In the genomic region with DNA sequence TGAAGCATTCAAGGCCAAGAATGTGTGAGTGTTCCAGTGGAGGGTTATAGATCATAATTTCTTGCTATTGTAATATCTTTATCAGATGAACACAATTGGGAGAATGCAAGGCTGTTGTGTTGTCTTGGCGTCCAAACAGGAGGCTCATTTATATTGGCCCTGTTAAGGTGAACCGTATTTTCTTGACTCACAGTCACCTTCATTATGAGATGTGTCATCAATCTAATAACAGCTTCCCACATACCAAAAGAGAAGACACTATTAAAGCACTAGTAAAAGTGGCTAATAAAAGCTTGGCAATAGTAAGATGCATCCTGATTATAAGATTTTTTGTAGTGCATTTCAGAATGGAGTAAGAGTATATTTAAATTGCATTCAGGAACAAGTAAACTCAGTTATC, we compare ENCODE assay signal across 6 cellular contexts.
"Had no signal": no experiment of that assay in that cellular context is flagged by ENCODE, and none has a peak within 500 bp of the region (broad histone marks: within the 10 kb centered on the region; RNA-seq: fewer than 3 reads in every experiment).

No MANE protein-coding gene starts in this region.

- DNase-seq: H9, HCEC 1CT had no signal

- H3K4me3 ChIP-seq: GM23338 had no signal

- H3K4me1 Mint-ChIP-seq: IgD-negative memory B cell had no signal

- H3K27ac ChIP-seq: HL-60 had no signal

- H3K27ac Mint-ChIP-seq: GM23338, H9, IgD-negative memory B cell had no signal

- H3K27me3 Mint-ChIP-seq: IgD-negative memory B cell had no signal

- H3K4me3 Mint-ChIP-seq: GM23338, H9, IgD-negative memory B cell had no signal

- ATAC-seq: GM23338, HepG2 had no signal
